Comparison of ENCODE assay signal across 24 cellular contexts in the genomic region with DNA sequence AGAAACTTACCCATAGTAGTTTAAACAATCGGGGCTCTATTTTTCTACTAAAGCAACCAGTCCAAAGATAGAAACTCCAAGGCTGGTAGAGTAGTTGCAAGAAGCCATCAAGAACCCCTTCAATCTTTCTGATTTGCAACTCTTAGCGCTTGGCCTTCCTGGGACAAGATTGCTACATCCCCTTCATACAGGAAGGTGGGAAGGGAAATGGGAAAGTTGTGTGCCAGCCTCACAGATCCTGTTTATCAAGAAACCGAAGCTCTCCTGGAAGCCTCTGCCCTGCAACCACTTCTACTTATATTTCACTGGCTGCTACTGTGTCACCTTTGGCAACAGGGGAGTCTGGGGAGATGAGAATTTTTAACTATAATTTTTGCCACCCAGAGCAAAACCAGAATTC. TPM values are rescaled to one million over a fixed set of nuclear protein-coding genes. Genes with fewer than 3 reads are reported as not detected.
DNase-seq lines count a peak whose midpoint lies in the region; ATAC-seq, FAIRE-seq and TF ChIP-seq lines count a peak whose summit lies in the region.
"Had no signal": no experiment of that assay in that cellular context is flagged by ENCODE, and none has a peak within 500 bp of the region (broad histone marks: within the 10 kb centered on the region; RNA-seq: fewer than 3 reads in every experiment).

No MANE protein-coding gene starts in this region.

- H3K4me3 ChIP-seq in DOHH2 (ENCODE audit: low read length), result peak overlapping the region; percentile 32
- H3K4me3 ChIP-seq in LNCaP clone FGC (ENCODE audit: low read depth, low read length), result no peak overlapping the region
- no peak overlapping the region for H3K4me3 ChIP-seq in bronchial epithelial cell (ENCODE audit: low read depth, low read length)
- H3K4me3 ChIP-seq in left lung, result no peak overlapping the region
- H3K4me3 ChIP-seq: body of pancreas, colonic mucosa, thoracic aorta had no signal

- intact Hi-C loops in left lung (cut with DNase I), result no loop called here

- H3K9me3 ChIP-seq in DOHH2 (ENCODE audit: control insufficient read depth, insufficient read depth, low read length) (no peaks in the 10 kb centered on the region), left lung (no peaks in the 10 kb centered on the region)
- H3K9me3 ChIP-seq: body of pancreas, colonic mucosa, thoracic aorta had no signal

- no peak for FAIRE-seq in bronchial epithelial cell (lab: Jason Lieb, UNC)
- FAIRE-seq: endometrium had no signal

- H3K4me1 ChIP-seq in DOHH2 (ENCODE audit: control insufficient read depth, low read length) (peaks cover 100% of the 10 kb centered on the region), left lung (peaks cover 4 to 11% of the 10 kb centered on the region in 2 donors)
- H3K4me1 ChIP-seq: body of pancreas, colonic mucosa had no signal

- DNase-seq in LNCaP clone FGC (ENCODE audit: low read depth) (peak; percentile 52), bronchial epithelial cell (ENCODE audit: low read depth) (peak; percentile 61), left lung (peak in 1 of 2 donors; percentile 38), HPDE6-E6E7 (ENCODE audit: extremely low spot score) (no peak), left lobe of liver (ENCODE audit: low spot score) (no peak)
- DNase-seq: ACHN; activated naive CD8-positive, alpha-beta T cell treated with anti-CD3 and anti-CD28 coated beads, Interleukin-2, amount 10 ng/mL, durations not matched to agents 7 days and 5 days; body of pancreas; colonic mucosa; DMS 273 treated with DMSO at 0.1 percent for 48 hours; foreskin fibroblast; hippocampal formation; kidney glomerular epithelial cell; NCI-H1092 treated with DMSO at 0.1 percent for 48 hours; NCI-H2029 treated with DMSO at 0.1 percent for 48 hours; NCI-H524 treated with DMSO at 0.1 percent for 48 hours; SIG-M5 had no signal

- H4K20me1 ChIP-seq in DOHH2 (ENCODE audit: control insufficient read depth, insufficient read depth, low read depth, low read length), result no peaks in the 10 kb centered on the region

- H3K27ac ChIP-seq in DOHH2 (ENCODE audit: low read depth, low read length) (peak overlapping the region; percentile 96), left lung (peak overlapping the region in 1 of 2 donors; percentile 1)
- H3K27ac ChIP-seq: body of pancreas, colonic mucosa, HL-60, KMS-11, thoracic aorta had no signal

- peaks cover 31% of the 10 kb centered on the region for H3F3A ChIP-seq in DOHH2 (ENCODE audit: control insufficient read depth, insufficient read depth)

- H3K4me2 ChIP-seq in DOHH2 (ENCODE audit: low read length), result peak overlapping the region; percentile 59
- H3K4me2 ChIP-seq: KMS-11 had no signal

- ATAC-seq in left lung, result peak; percentile 78
- ATAC-seq in left lobe of liver, result no peak
- no peak for ATAC-seq in HG03342 (IDR thresholded peaks at IDR 0.05; ENCODE audit: unreplicated experiment)
- no peak for ATAC-seq in activated CD4-positive, CD25-positive, alpha-beta regulatory T cell treated with anti-CD3 and anti-CD28 coated beads, Interleukin-2, amount 50 U/mL, for 24 hours
- ATAC-seq: body of pancreas had no signal

- no peak for TF ChIP-seq CTCF in DOHH2 (IDR thresholded peaks at IDR 0.05; ENCODE audit: low read depth, low read length, poor library complexity, severe bottlenecking)
- no peak for TF ChIP-seq CTCF in LNCaP clone FGC (IDR thresholded peaks at IDR 0.05; ENCODE audit: control insufficient read depth, extremely low read depth, insufficient read depth)
- no peak for TF ChIP-seq CTCF in bronchial epithelial cell (IDR thresholded peaks at IDR 0.05; ENCODE audit: insufficient read depth, low read length, severe bottlenecking)
- no peak for TF ChIP-seq CTCF in left lung (IDR thresholded peaks at IDR 0.05)

- no peaks in the 10 kb centered on the region for H3K9me2 ChIP-seq in DOHH2 (replicated peaks; ENCODE audit: control insufficient read depth, low read length)

- H3K36me3 ChIP-seq in DOHH2 (ENCODE audit: control insufficient read depth, low read length) (no peaks in the 10 kb centered on the region; the same call in 1 of the 2 replicates), bronchial epithelial cell (ENCODE audit: control insufficient read depth, insufficient read depth, low read length) (no peaks in the 10 kb centered on the region), left lung (no peaks in the 10 kb centered on the region)
- H3K36me3 ChIP-seq: colonic mucosa, thoracic aorta had no signal

- H3K27me3 ChIP-seq in DOHH2 (ENCODE audit: control insufficient read depth, low read length) (no peaks in the 10 kb centered on the region), bronchial epithelial cell (ENCODE audit: control insufficient read depth, insufficient read depth, low read length) (no peaks in the 10 kb centered on the region), left lung (no peaks in the 10 kb centered on the region)
- H3K27me3 ChIP-seq: body of pancreas, colonic mucosa had no signal

- H3K79me2 ChIP-seq in DOHH2 (ENCODE audit: control insufficient read depth, low read length), result peaks cover 94% of the 10 kb centered on the region

RNA-seq across cellular contexts. Expression of gene OSBPL10, which starts 46.2 kb away (rescaled TPM):
- total RNA-seq in bronchial epithelial cell (18.1 and 20.5 TPM in 2 replicates), left lung (10 to 100 TPM; 26.6 to 27.2 TPM), left lobe of liver (3.2 TPM)

RNA-seq across cellular contexts. Expression of gene ZNF860, which starts 46.7 kb away (rescaled TPM):
- total RNA-seq in bronchial epithelial cell (2.8 and 3.7 TPM in 2 replicates), left lung (1 to 10 TPM; 1.9 to 2.3 TPM), left lobe of liver (not detected)
- total RNA-seq: activated naive CD8-positive, alpha-beta T cell treated with anti-CD3 and anti-CD28 coated beads, Interleukin-2, amount 10 ng/mL, durations not matched to agents 7 days and 5 days had no signal

Comparison
In these comparisons a context has a peak if more than half of its experiments do, and no peak if none do; other contexts are left out.
1. DNase-seq: peak in LNCaP clone FGC (single experiment) and bronchial epithelial cell (single experiment); none in HPDE6-E6E7 (single experiment) and left lobe of liver (single experiment).